In the genomic region with DNA sequence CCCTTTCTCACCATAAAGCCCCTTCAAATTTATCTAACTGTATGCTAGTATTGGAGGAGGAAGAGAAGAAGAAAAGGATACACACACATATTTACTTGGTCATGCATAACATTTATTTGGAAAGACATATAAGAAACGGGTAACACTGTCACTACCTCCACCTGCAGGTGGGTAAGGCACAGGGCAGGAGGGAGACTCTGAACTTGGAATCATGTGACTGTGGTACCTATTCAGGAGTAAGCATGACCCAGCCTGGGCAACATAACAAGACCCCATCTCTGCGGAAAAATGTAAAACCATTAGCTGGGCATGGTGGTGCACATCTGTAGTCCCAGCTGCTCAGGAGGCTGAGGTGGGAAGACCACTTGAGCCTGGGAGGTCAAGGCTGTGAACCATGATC, we compare ENCODE assay signal across 12 cellular contexts. TPM values are rescaled to one million over a fixed set of nuclear protein-coding genes. Genes with fewer than 3 reads are reported as not detected.
DNase-seq lines count a peak whose midpoint lies in the region; ATAC-seq and TF ChIP-seq lines count a peak whose summit lies in the region.
"Had no signal": no experiment of that assay in that cellular context is flagged by ENCODE, and none has a peak within 500 bp of the region (broad histone marks: within the 10 kb centered on the region; RNA-seq: fewer than 3 reads in every experiment).

No MANE protein-coding gene starts in this region.

- H3K4me1 Mint-ChIP-seq in activated T-helper 1 cell treated with anti-CD3 and anti-CD28 coated beads, Interleukin-12 subunit alpha, Interleukin-12 subunit beta, Interleukin-2, Interleukin-4 antibody, amounts not matched to agents 30 ng/mL and 10 ng/mL and 1 ng/mL, durations not matched to agents 14 hours and 24 hours and 36 hours (ENCODE audit: low read depth): no peaks in the 10 kb centered on the region

- ATAC-seq in HG02970 (IDR thresholded peaks at IDR 0.05; ENCODE audit: low FRiP score, unreplicated experiment): no peak
- ATAC-seq: naive thymus-derived CD4-positive, alpha-beta T cell had no signal

- no peak overlapping the region for H3K27ac Mint-ChIP-seq in activated T-helper 1 cell treated with anti-CD3 and anti-CD28 coated beads, Interleukin-12 subunit alpha, Interleukin-12 subunit beta, Interleukin-2, Interleukin-4 antibody, amounts not matched to agents 30 ng/mL and 10 ng/mL and 1 ng/mL, durations not matched to agents 14 hours and 24 hours and 36 hours
- H3K27ac Mint-ChIP-seq: naive thymus-derived CD4-positive, alpha-beta T cell; stimulated activated naive CD8-positive, alpha-beta T cell treated with anti-CD3 and anti-CD28 coated beads, Interleukin-15, Interleukin-2, amounts not matched to agents 100 ng/mL and 50 ng/mL, for 24 hours had no signal

- H3K9me3 Mint-ChIP-seq in activated T-helper 1 cell treated with anti-CD3 and anti-CD28 coated beads, Interleukin-12 subunit alpha, Interleukin-12 subunit beta, Interleukin-2, Interleukin-4 antibody, amounts not matched to agents 30 ng/mL and 10 ng/mL and 1 ng/mL, durations not matched to agents 14 hours and 24 hours and 36 hours: no peaks in the 10 kb centered on the region
- H3K9me3 Mint-ChIP-seq: naive thymus-derived CD4-positive, alpha-beta T cell; stimulated activated naive CD8-positive, alpha-beta T cell treated with anti-CD3 and anti-CD28 coated beads, Interleukin-15, Interleukin-2, amounts not matched to agents 100 ng/mL and 50 ng/mL, for 24 hours had no signal

- H3K36me3 Mint-ChIP-seq in activated T-helper 1 cell treated with anti-CD3 and anti-CD28 coated beads, Interleukin-12 subunit alpha, Interleukin-12 subunit beta, Interleukin-2, Interleukin-4 antibody, amounts not matched to agents 30 ng/mL and 10 ng/mL and 1 ng/mL, durations not matched to agents 14 hours and 24 hours and 36 hours (ENCODE audit: low read depth): no peaks in the 10 kb centered on the region
- H3K36me3 Mint-ChIP-seq: naive thymus-derived CD4-positive, alpha-beta T cell had no signal

- H3K4me3 Mint-ChIP-seq in activated T-helper 1 cell treated with anti-CD3 and anti-CD28 coated beads, Interleukin-12 subunit alpha, Interleukin-12 subunit beta, Interleukin-2, Interleukin-4 antibody, amounts not matched to agents 30 ng/mL and 10 ng/mL and 1 ng/mL, durations not matched to agents 14 hours and 24 hours and 36 hours: no peak overlapping the region
- H3K4me3 Mint-ChIP-seq: naive thymus-derived CD4-positive, alpha-beta T cell; stimulated activated naive CD8-positive, alpha-beta T cell treated with anti-CD3 and anti-CD28 coated beads, Interleukin-15, Interleukin-2, amounts not matched to agents 100 ng/mL and 50 ng/mL, for 24 hours had no signal

- POLR2A ChIA-PET in HEK293T (lab: Yijun Ruan, JAX): no interaction called here

- CTCF ChIA-PET in HEK293T (lab: Yijun Ruan, JAX): interaction anchor here (0.6 to 0.9 kb wide), 3 partner anchors 8 to 21 kb away, joined by 3 to 5 read pairs (median 3); no protein-coding TSS in a partner anchor

- no peaks in the 10 kb centered on the region for H3K27me3 Mint-ChIP-seq in activated T-helper 1 cell treated with anti-CD3 and anti-CD28 coated beads, Interleukin-12 subunit alpha, Interleukin-12 subunit beta, Interleukin-2, Interleukin-4 antibody, amounts not matched to agents 30 ng/mL and 10 ng/mL and 1 ng/mL, durations not matched to agents 14 hours and 24 hours and 36 hours (ENCODE audit: insufficient read depth)

- DNase-seq in Caki2 (ENCODE audit: low read depth) (peak; percentile 18), HEK293T (ENCODE audit: extremely low spot score) (peak; percentile 36), SK-MEL-5 (ENCODE audit: low read depth, low spot score) (peak; percentile 14), glomerular visceral epithelial cell (ENCODE audit: extremely low spot score) (peak; percentile 33), NCI-H1105 (lab: John Stamatoyannopoulos, UW) (no peak), NCI-H1436 (lab: John Stamatoyannopoulos, UW) (no peak)
- no peak for DNase-seq in activated T-helper 1 cell treated with anti-CD3 and anti-CD28 coated beads, Interleukin-12 subunit alpha, Interleukin-12 subunit beta, Interleukin-2, Interleukin-4 antibody, amounts not matched to agents 30 ng/mL and 10 ng/mL and 1 ng/mL, durations not matched to agents 14 hours and 24 hours and 36 hours (ENCODE audit: low spot score)
- DNase-seq: central memory CD4-positive, alpha-beta T cell; hypothalamus; naive thymus-derived CD4-positive, alpha-beta T cell had no signal

- intact Hi-C loops in activated T-helper 1 cell treated with anti-CD3 and anti-CD28 coated beads, Interleukin-12 subunit alpha, Interleukin-12 subunit beta, Interleukin-2, Interleukin-4 antibody, amounts not matched to agents 30 ng/mL and 10 ng/mL and 1 ng/mL, durations not matched to agents 14 hours and 24 hours and 36 hours (cut with micrococcal nuclease): no loop called here

- in situ Hi-C loops in Caki2 (cut with HindIII; ENCODE audit: low pct_unique_long_range_greater_than_20kb, low sequenced_read_pairs) (no loop called here), SK-MEL-5 (cut with HindIII; ENCODE audit: low pct_unique_long_range_greater_than_20kb, low sequenced_read_pairs) (no loop called here)

TF ChIP-seq in HEK293T, 16 proteins besides CTCF, POLR2A, EP300 and RAD21:
- no peak for TF ChIP-seq ZNF384 (IDR thresholded peaks at IDR 0.05)
- TF ChIP-seq BHLHE40 (IDR thresholded peaks at IDR 0.05; ENCODE audit: borderline replicate concordance): no peak
- TF ChIP-seq FOXA1 (IDR thresholded peaks at IDR 0.05): no peak
- no peak for TF ChIP-seq HDGF (IDR thresholded peaks at IDR 0.05; ENCODE audit: borderline replicate concordance)
- TF ChIP-seq NFRKB (IDR thresholded peaks at IDR 0.05): no peak
- no peak for TF ChIP-seq TARDBP (IDR thresholded peaks at IDR 0.05)
- TF ChIP-seq, protein P1, sequence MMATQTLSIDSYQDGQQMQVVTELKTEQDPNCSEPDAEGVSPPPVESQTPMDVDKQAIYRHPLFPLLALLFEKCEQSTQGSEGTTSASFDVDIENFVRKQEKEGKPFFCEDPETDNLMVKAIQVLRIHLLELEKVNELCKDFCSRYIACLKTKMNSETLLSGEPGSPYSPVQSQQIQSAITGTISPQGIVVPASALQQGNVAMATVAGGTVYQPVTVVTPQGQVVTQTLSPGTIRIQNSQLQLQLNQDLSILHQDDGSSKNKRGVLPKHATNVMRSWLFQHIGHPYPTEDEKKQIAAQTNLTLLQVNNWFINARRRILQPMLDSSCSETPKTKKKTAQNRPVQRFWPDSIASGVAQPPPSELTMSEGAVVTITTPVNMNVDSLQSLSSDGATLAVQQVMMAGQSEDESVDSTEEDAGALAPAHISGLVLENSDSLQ (IDR thresholded peaks at IDR 0.05): no peak
- TF ChIP-seq SP1 (IDR thresholded peaks at IDR 0.05): no peak
- TF ChIP-seq FOXM1 (IDR thresholded peaks at IDR 0.05; ENCODE audit: borderline replicate concordance): no peak
- TF ChIP-seq SUZ12 (IDR thresholded peaks at IDR 0.05): no peak
- no peak for TF ChIP-seq FOXK2 (IDR thresholded peaks at IDR 0.05)
- TF ChIP-seq LEF1 (IDR thresholded peaks at IDR 0.05; ENCODE audit: borderline replicate concordance): no peak
- no peak for TF ChIP-seq CTBP1 (IDR thresholded peaks at IDR 0.05; ENCODE audit: borderline replicate concordance)
- no peak for TF ChIP-seq ARNT (IDR thresholded peaks at IDR 0.05)
- TF ChIP-seq ELF4 (IDR thresholded peaks at IDR 0.05): no peak
- TF ChIP-seq L3MBTL2 (conservative IDR thresholded peaks at IDR 0.05): no peak

RNA-seq across cellular contexts. Expression of a gene that starts 1.4 kb away (rescaled TPM):
- total RNA-seq in Caki2 (2014; rRNA removed; shearing (Covaris generic); ENCODE audit: low replicate concordance): not detected in 2 replicates
- not detected in 2 replicates for total RNA-seq in SK-MEL-5 (2014; rRNA removed; shearing (Covaris generic))
- polyA plus RNA-seq in SK-MEL-5 (2015; cell fraction: cytosol; rRNA removed): not detected in 2 replicates
- not detected in 2 replicates for polyA plus RNA-seq in SK-MEL-5 (2015; cell fraction: nucleus; rRNA removed)
- total RNA-seq in activated T-helper 1 cell treated with anti-CD3 and anti-CD28 coated beads, Interleukin-12 subunit alpha, Interleukin-12 subunit beta, Interleukin-2, Interleukin-4 antibody, amounts not matched to agents 30 ng/mL and 10 ng/mL and 1 ng/mL, durations not matched to agents 14 hours and 24 hours and 36 hours: not detected in 2 replicates
- total RNA-seq: naive thymus-derived CD4-positive, alpha-beta T cell had no signal
- polyA plus RNA-seq: naive thymus-derived CD4-positive, alpha-beta T cell had no signal

Comparison
In these comparisons a context has a peak if more than half of its experiments do, and no peak if none do; other contexts are left out.
1. DNase-seq: peak in Caki2 (single experiment), HEK293T (single experiment), SK-MEL-5 (single experiment) and glomerular visceral epithelial cell (single experiment); none in activated T-helper 1 cell treated with anti-CD3 and anti-CD28 coated beads, Interleukin-12 subunit alpha, Interleukin-12 subunit beta, Interleukin-2, Interleukin-4 antibody, amounts not matched to agents 30 ng/mL and 10 ng/mL and 1 ng/mL, durations not matched to agents 14 hours and 24 hours and 36 hours (single experiment), NCI-H1105 (single experiment) and NCI-H1436 (single experiment).